15 cellular contexts compared by ENCODE assay signal in the genomic region with DNA sequence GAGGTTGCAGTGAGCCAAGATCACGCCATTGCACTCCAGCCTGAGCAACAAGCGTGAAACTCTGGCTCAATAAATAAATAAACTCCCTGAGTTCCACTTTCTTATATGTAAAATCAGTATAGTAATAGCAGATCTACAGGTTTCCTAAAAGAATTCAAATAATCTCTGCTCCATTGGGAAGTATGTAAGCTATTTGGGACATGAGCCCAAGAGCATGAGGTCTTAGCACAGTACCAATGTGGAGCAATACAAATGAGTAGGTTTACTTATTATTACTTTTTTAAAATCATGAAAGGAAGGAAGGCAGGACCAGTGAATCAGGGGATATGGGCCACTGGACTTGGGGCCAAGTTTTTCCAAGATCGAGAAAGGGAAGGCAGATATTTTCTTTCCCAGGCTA.
DNase-seq lines count a peak whose midpoint lies in the region; ATAC-seq and TF ChIP-seq lines count a peak whose summit lies in the region.
"Had no signal": no experiment of that assay in that cellular context is flagged by ENCODE, and none has a peak within 500 bp of the region (broad histone marks: within the 10 kb centered on the region; RNA-seq: fewer than 3 reads in every experiment).

No MANE protein-coding gene starts in this region.

- H3K4me3 ChIP-seq in astrocyte of the cerebellum (ENCODE audit: low read depth, low read length) (no peak overlapping the region), retinal pigment epithelial cell (ENCODE audit: low read length) (no peak overlapping the region), testis (no peak overlapping the region)
- H3K4me3 ChIP-seq: K562 had no signal

- H3K27ac Mint-ChIP-seq in nephron progenitor cell, result no peak overlapping the region
- H3K27ac Mint-ChIP-seq: CD8-positive, alpha-beta memory T cell had no signal

- H3K4me1 Mint-ChIP-seq in nephron progenitor cell, result no peaks in the 10 kb centered on the region
- H3K4me1 Mint-ChIP-seq: CD8-positive, alpha-beta memory T cell had no signal

- TF ChIP-seq CTCF in astrocyte of the cerebellum (IDR thresholded peaks at IDR 0.05; ENCODE audit: low read depth, low read length, missing control alignments) (no peak), retinal pigment epithelial cell (conservative IDR thresholded peaks at IDR 0.05; ENCODE audit: low read depth, low read length) (no peak), nephron progenitor cell (IDR thresholded peaks at IDR 0.05) (no peak), testis (IDR thresholded peaks at IDR 0.05) (no peak)

- H3K36me3 Mint-ChIP-seq in nephron progenitor cell (ENCODE audit: low read depth), result no peaks in the 10 kb centered on the region
- H3K36me3 Mint-ChIP-seq: CD8-positive, alpha-beta memory T cell had no signal

- no peaks in the 10 kb centered on the region for H3K36me3 ChIP-seq in testis (ENCODE audit: low read depth, missing control alignments)

- no peaks in the 10 kb centered on the region for H3K9me3 ChIP-seq in testis

- no peak overlapping the region for H3K27ac ChIP-seq in testis

- DNase-seq in EL (peak; percentile 53), astrocyte of the cerebellum (ENCODE audit: low read depth) (peak; percentile 11), fibroblast of peridontal ligament (ENCODE audit: extremely low read depth) (peak; percentile 35), retinal pigment epithelial cell (ENCODE audit: low read depth) (peak; percentile 35), HuH-7.5 (ENCODE audit: low spot score) (no peak), nephron progenitor cell (no peak), testis (no peak)
- DNase-seq: CD8-positive, alpha-beta memory T cell; H7; NCI-H1048; NCI-H226; NCI-H526; SIG-M5 had no signal

- no peak overlapping the region for H3K4me3 Mint-ChIP-seq in nephron progenitor cell
- H3K4me3 Mint-ChIP-seq: CD8-positive, alpha-beta memory T cell had no signal

- in situ Hi-C loops in astrocyte of the cerebellum (cut with HindIII; ENCODE audit: low sequenced_read_pairs), result no loop called here

- intact Hi-C loops in testis (cut with DNase I; ENCODE audit: low total_unique reads), result no loop called here

- 82 to 89% methylated on average over 3 of the region's 3 CpGs for WGBS in testis, 2 donors

- H3K4me1 ChIP-seq in testis, result peaks cover 4% of the 10 kb centered on the region

- ATAC-seq in HG03097 (IDR thresholded peaks at IDR 0.05; ENCODE audit: low FRiP score, unreplicated experiment), result no peak
- ATAC-seq: K562 had no signal

- H3K27me3 Mint-ChIP-seq in nephron progenitor cell (ENCODE audit: low read depth, poor library complexity), result no peaks in the 10 kb centered on the region
- H3K27me3 Mint-ChIP-seq: CD8-positive, alpha-beta memory T cell had no signal

- TF ChIP-seq POLR2A in testis (IDR thresholded peaks at IDR 0.05), result no peak

- no peaks in the 10 kb centered on the region for H3K9me3 Mint-ChIP-seq in nephron progenitor cell

- no peaks in the 10 kb centered on the region for H3K27me3 ChIP-seq in testis

Comparison
In these comparisons a context has a peak if more than half of its experiments do, and no peak if none do; other contexts are left out.
1. DNase-seq: peak in EL (single experiment), astrocyte of the cerebellum (single experiment), fibroblast of peridontal ligament (single experiment) and retinal pigment epithelial cell (single experiment); none in HuH-7.5 (single experiment), nephron progenitor cell (single experiment) and testis (single experiment).